20 cellular contexts compared by ENCODE assay signal in the genomic region with DNA sequence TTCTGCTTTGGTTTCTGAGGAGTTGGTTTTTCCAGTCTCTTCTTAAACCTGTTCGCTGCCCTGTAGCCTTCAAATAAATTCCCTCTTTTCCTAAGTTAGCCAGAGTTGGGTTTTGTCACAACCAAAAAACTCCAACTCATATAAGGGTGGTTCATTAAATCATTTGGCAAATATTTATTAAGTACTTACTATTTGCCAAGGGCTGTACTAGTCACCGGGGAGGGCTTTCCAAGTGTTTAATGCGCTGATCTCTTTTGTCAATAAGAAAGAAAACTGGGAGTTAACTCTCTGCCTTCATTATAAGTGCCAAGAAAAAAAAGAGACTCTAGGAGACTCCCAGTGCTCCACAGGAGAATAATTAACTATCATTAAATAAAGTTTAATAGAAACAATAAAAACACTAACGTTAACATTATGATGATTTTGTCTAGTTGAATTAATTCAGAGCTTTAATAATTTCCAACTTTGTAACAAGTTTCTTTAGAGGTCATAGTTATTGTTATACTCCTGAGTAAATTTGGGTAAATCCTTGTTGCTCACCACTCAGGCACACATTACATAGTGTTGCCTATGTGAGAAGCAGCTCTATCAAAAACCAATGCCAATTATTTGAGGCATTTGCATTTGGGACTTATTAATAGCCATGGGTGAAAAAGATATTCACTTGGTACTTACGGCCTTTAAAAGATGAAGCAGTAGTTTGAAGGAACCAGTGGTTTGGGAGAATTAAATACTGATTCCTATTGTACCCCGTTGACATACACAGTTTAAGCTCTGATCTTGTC.
"Had no signal": no experiment of that assay in that cellular context is flagged by ENCODE, and none has a peak within 500 bp of the region (broad histone marks: within the 10 kb centered on the region; RNA-seq: fewer than 3 reads in every experiment).

No MANE protein-coding gene starts in this region.

- H3K27me3 Mint-ChIP-seq: activated CD4-positive, alpha-beta memory T cell treated with anti-CD3 and anti-CD28 coated beads for 36 hours; central memory CD8-positive, alpha-beta T cell; effector memory CD8-positive, alpha-beta T cell; stimulated activated memory B cell treated with anti-CD40 and anti-IgM and Interleukin-4, amounts not matched to agents 10 μg/mL and 1 μg/mL and 100 μg/mL, for 72 hours had no signal

- H3K36me3 ChIP-seq: esophagus squamous epithelium, gastrocnemius medialis, transverse colon had no signal

- H3K9me3 ChIP-seq: esophagus squamous epithelium, gastrocnemius medialis, transverse colon had no signal

- H3K27ac Mint-ChIP-seq: activated B cell treated with CpG ODN at 0.5 μM for 24 hours; activated CD4-positive, alpha-beta memory T cell treated with anti-CD3 and anti-CD28 coated beads for 36 hours; activated naive CD4-positive, alpha-beta T cell treated with anti-CD3 and anti-CD28 coated beads, Interleukin-2, amount 50 U/mL, for 72 hours; effector memory CD8-positive, alpha-beta T cell; stimulated activated memory B cell treated with anti-CD40 and anti-IgM and Interleukin-4, amounts not matched to agents 10 μg/mL and 1 μg/mL and 100 μg/mL, for 72 hours had no signal

- H3K4me3 ChIP-seq: dorsolateral prefrontal cortex, esophagus squamous epithelium, gastrocnemius medialis, smooth muscle cell, transverse colon had no signal

- H3K4me3 Mint-ChIP-seq: activated B cell treated with CpG ODN at 0.5 μM for 24 hours; activated CD4-positive, alpha-beta memory T cell treated with anti-CD3 and anti-CD28 coated beads for 36 hours; central memory CD8-positive, alpha-beta T cell; effector memory CD8-positive, alpha-beta T cell; stimulated activated memory B cell treated with anti-CD40 and anti-IgM and Interleukin-4, amounts not matched to agents 10 μg/mL and 1 μg/mL and 100 μg/mL, for 72 hours had no signal

- H3K27me3 ChIP-seq: esophagus squamous epithelium, gastrocnemius medialis, transverse colon had no signal

- ATAC-seq: activated naive CD4-positive, alpha-beta T cell treated with anti-CD3 and anti-CD28 coated beads, Interleukin-2, amount 50 U/mL, for 72 hours; effector memory CD8-positive, alpha-beta T cell; gastrocnemius medialis; left ventricle myocardium superior; sciatic nerve; stimulated activated memory B cell treated with anti-CD40 and anti-IgM and Interleukin-4, amounts not matched to agents 10 μg/mL and 1 μg/mL and 100 μg/mL, for 72 hours had no signal

- H3K36me3 Mint-ChIP-seq: activated CD4-positive, alpha-beta memory T cell treated with anti-CD3 and anti-CD28 coated beads for 36 hours; stimulated activated memory B cell treated with anti-CD40 and anti-IgM and Interleukin-4, amounts not matched to agents 10 μg/mL and 1 μg/mL and 100 μg/mL, for 72 hours had no signal

- H3K4me1 ChIP-seq: esophagus squamous epithelium, transverse colon had no signal

- H3K4me2 ChIP-seq: smooth muscle cell had no signal

- DNase-seq: activated B cell treated with CpG ODN at 0.5 μM for 24 hours; activated CD4-positive, alpha-beta memory T cell treated with anti-CD3 and anti-CD28 coated beads for 36 hours; activated CD4-positive, alpha-beta T cell treated with anti-CD3 and anti-CD28 coated beads for 4 hours; activated gamma-delta T cell; dorsolateral prefrontal cortex; effector memory CD8-positive, alpha-beta T cell; esophagus squamous epithelium; gastrocnemius medialis; hippocampal formation; left ventricle myocardium superior; occipital lobe; posterior cingulate gyrus; stimulated activated CD4-positive, alpha-beta T cell treated with anti-CD3 and anti-CD28 coated beads, Interleukin-15, amount 100 ng/mL, for 24 hours; T-helper 1 cell; transverse colon had no signal

- H3K9me3 Mint-ChIP-seq: activated B cell treated with CpG ODN at 0.5 μM for 24 hours; activated CD4-positive, alpha-beta memory T cell treated with anti-CD3 and anti-CD28 coated beads for 36 hours; central memory CD8-positive, alpha-beta T cell; effector memory CD8-positive, alpha-beta T cell; stimulated activated memory B cell treated with anti-CD40 and anti-IgM and Interleukin-4, amounts not matched to agents 10 μg/mL and 1 μg/mL and 100 μg/mL, for 72 hours had no signal

- H3K27ac ChIP-seq: dorsolateral prefrontal cortex, esophagus squamous epithelium, transverse colon had no signal
